Comparison of ENCODE assay signal across 8 cellular contexts in genomic region chr11:75388386-75389275, GRCh38. TPM values are rescaled to one million over a fixed set of nuclear protein-coding genes. Genes with fewer than 3 reads are reported as not detected.
DNase-seq lines count a peak whose midpoint lies in the region; ATAC-seq, FAIRE-seq and TF ChIP-seq lines count a peak whose summit lies in the region.

No MANE protein-coding gene starts in this region.

- no peaks in the 10 kb centered on the region for H3K9me1 ChIP-seq in endothelial cell of umbilical vein (replicated peaks; ENCODE audit: control insufficient read depth, extremely low read depth, insufficient read depth, low read length)

- H3K27ac ChIP-seq in DND-41 (ENCODE audit: low read length) (no peak overlapping the region), endothelial cell of umbilical vein (ENCODE audit: insufficient read depth, low read depth, low read length) (no peak overlapping the region), mucosa of rectum (ENCODE audit: low read depth in 2 of 2, low read length in 2 of 2) (peak overlapping the region; percentile 51 to 65)

- no peaks in the 10 kb centered on the region for H4K20me1 ChIP-seq in DND-41 (ENCODE audit: insufficient read depth, low read length)
- no peaks in the 10 kb centered on the region for H4K20me1 ChIP-seq in endothelial cell of umbilical vein (replicated peaks; ENCODE audit: control insufficient read depth, extremely low read depth, insufficient read depth, low read length)

- peaks cover 11% of the 10 kb centered on the region for H3K4me1 ChIP-seq in DND-41 (ENCODE audit: insufficient read depth, low read length)
- peaks cover 17% of the 10 kb centered on the region for H3K4me1 ChIP-seq in endothelial cell of umbilical vein (ENCODE audit: control insufficient read depth, extremely low read depth, insufficient read depth, low read length)
- H3K4me1 ChIP-seq in mucosa of rectum (ENCODE audit: control insufficient read depth in 2 of 2, insufficient read depth in 2 of 2, low read length in 2 of 2): peaks cover 15 to 22% of the 10 kb centered on the region in 2 donors

- no TSS peak for BruUV-seq in endothelial cell of umbilical vein (replicated peaks; lab: Mats Ljungman, UMichigan)

- H2AFZ ChIP-seq in DND-41 (ENCODE audit: low read depth, low read length): peak overlapping the region; percentile 23
- peak overlapping the region; percentile 37 for H2AFZ ChIP-seq in endothelial cell of umbilical vein (ENCODE audit: low read depth, low read length)

- H3K9me3 ChIP-seq in DND-41 (ENCODE audit: insufficient read depth, low read length, severe bottlenecking) (no peaks in the 10 kb centered on the region), endothelial cell of umbilical vein (replicated peaks; ENCODE audit: control insufficient read depth, insufficient read depth, low read length) (no peaks in the 10 kb centered on the region), mucosa of rectum (ENCODE audit: control insufficient read depth in 2 of 2, low read length in 2 of 2) (no peaks in the 10 kb centered on the region)

- no peak for TF ChIP-seq POLR2A in endothelial cell of umbilical vein (IDR thresholded peaks at IDR 0.05; ENCODE audit: low read depth, low read length)

- H3K36me3 ChIP-seq in DND-41 (ENCODE audit: insufficient read depth, low read length) (no peaks in the 10 kb centered on the region), endothelial cell of umbilical vein (ENCODE audit: control insufficient read depth in 2 of 2, extremely low read depth in 1 of 2, insufficient read depth in 2 of 2, low read length in 2 of 2) (no peaks in the 10 kb centered on the region), mucosa of rectum (ENCODE audit: control insufficient read depth in 2 of 2, insufficient read depth in 2 of 2, low read length in 2 of 2) (no peaks in the 10 kb centered on the region)

- H3K4me2 ChIP-seq in DND-41 (ENCODE audit: insufficient read depth, low read length) (peak overlapping the region; percentile 32; the same call in 1 of the 2 replicates), endothelial cell of umbilical vein (ENCODE audit: insufficient read depth, low read length) (no peak overlapping the region)

- H3K27me3 ChIP-seq in DND-41 (ENCODE audit: insufficient read depth, low read length, poor library complexity) (no peaks in the 10 kb centered on the region), endothelial cell of umbilical vein (ENCODE audit: control insufficient read depth in 2 of 2, insufficient read depth in 2 of 2, low read length in 2 of 2) (no peaks in the 10 kb centered on the region), mucosa of rectum (ENCODE audit: control insufficient read depth in 2 of 2, insufficient read depth in 2 of 2, low read length in 2 of 2) (no peaks in the 10 kb centered on the region)

- peak; percentile 95 for TF ChIP-seq CTCF in DND-41 (IDR thresholded peaks at IDR 0.05; ENCODE audit: borderline replicate concordance, extremely low read depth, low read length, poor library complexity, severe bottlenecking)
- peak; percentile 63 to 72 for TF ChIP-seq CTCF in endothelial cell of umbilical vein (IDR thresholded peaks at IDR 0.05; ENCODE audit: extremely low read depth in 1 of 2, insufficient read depth in 1 of 2, low read depth in 1 of 2, low read length in 2 of 2)

- dilution Hi-C loops in endothelial cell of umbilical vein (cut with MboI; ENCODE audit: extremely low pct_ligation_motif_present, low sequenced_read_pairs): no loop called here

- peak; percentile 82 for ATAC-seq in DND-41 (ENCODE audit: insufficient read depth, low read depth)
- no peak for ATAC-seq in GM19463 (IDR thresholded peaks at IDR 0.05; ENCODE audit: unreplicated experiment)

- no peak overlapping the region for H3K4me3 ChIP-seq in DND-41 (ENCODE audit: low read depth in 1 of 2, low read length in 2 of 2)
- no peak overlapping the region for H3K4me3 ChIP-seq in endothelial cell of umbilical vein (replicated peaks in 1 of 3; ENCODE audit: insufficient read depth in 1 of 3, low read depth in 1 of 3, low read length in 3 of 3)
- H3K4me3 ChIP-seq in mucosa of rectum (ENCODE audit: low read length in 2 of 2): peak overlapping the region in 1 of 2 donors; percentile 37

- CTCF ChIA-PET in endothelial cell of umbilical vein (lab: Charles Lee): interaction anchor here (0.8 to 10.6 kb wide), 29 partner anchors 10 to 414 kb away, joined by 3 to 166 read pairs (median 5); partner anchors contain the start of genes GDPD5 and RPS3

- no peaks in the 10 kb centered on the region for H3K79me2 ChIP-seq in DND-41 (ENCODE audit: insufficient read depth, low read length)
- H3K79me2 ChIP-seq in endothelial cell of umbilical vein (ENCODE audit: control insufficient read depth, insufficient read depth, low read length): no peaks in the 10 kb centered on the region

- intact Hi-C loops in endothelial cell of umbilical vein (cut with micrococcal nuclease): loop anchor here (1.0 to 5.0 kb wide), 4 partner anchors 39 to 144 kb away; no protein-coding TSS in a partner anchor

- H3K9ac ChIP-seq in DND-41 (ENCODE audit: low read depth, low read length): no peak overlapping the region
- no peak overlapping the region for H3K9ac ChIP-seq in endothelial cell of umbilical vein (replicated peaks; ENCODE audit: extremely low read depth, insufficient read depth, low read length)
- peak overlapping the region; percentile 13 to 24 for H3K9ac ChIP-seq in mucosa of rectum (ENCODE audit: low read depth in 1 of 2, low read length in 2 of 2)

- peak; percentile 95 for FAIRE-seq in endothelial cell of umbilical vein (lab: Jason Lieb, UNC)

- POLR2A ChIA-PET in endothelial cell of umbilical vein (lab: Charles Lee): no interaction called here

- peak; percentile 79 for DNase-seq in DND-41
- peak in 70 of 76 experiments; percentile 17 to 84 (median 58) for DNase-seq in HUDEP-2 (lab: John Stamatoyannopoulos, UW; ENCODE audit: unreplicated experiment in 76 of 76)
- DNase-seq in NOMO-1 treated with DMSO at 0.1 percent for 48 hours (lab: John Stamatoyannopoulos, UW; ENCODE audit: unreplicated experiment): peak; percentile 80
- peak; percentile 83 for DNase-seq in activated CD8-positive, alpha-beta memory T cell treated with anti-CD3 and anti-CD28 coated beads for 24 hours
- peak; percentile 92 for DNase-seq in endothelial cell of umbilical vein (ENCODE audit: low read depth, low spot score)
- DNase-seq in stimulated activated CD8-positive, alpha-beta memory T cell treated with anti-CD3 and anti-CD28 coated beads, Interleukin-7, amount 100 ng/mL, for 4 hours (ENCODE audit: low read depth in 2 of 2): peak; percentile 35 to 63

TF ChIP-seq in endothelial cell of umbilical vein, 7 proteins besides CTCF, POLR2A, EP300 and RAD21:
- peak; percentile 30 for TF ChIP-seq MAX (IDR thresholded peaks at IDR 0.05; ENCODE audit: insufficient read depth, insufficient read length)
- TF ChIP-seq GATA2 (IDR thresholded peaks at IDR 0.05; ENCODE audit: insufficient read depth, insufficient read length, low read depth, low read length): no peak

RNA-seq across cellular contexts. Expression of gene RPS3, which starts 10.7 kb away (rescaled TPM):
- 2,836 and 2,973 TPM in 2 replicates for total RNA-seq in endothelial cell of umbilical vein
- polyA plus RNA-seq in endothelial cell of umbilical vein: 3,219 and 3,734 TPM in 2 replicates
- polyA plus RNA-seq in endothelial cell of umbilical vein (2011; cell fraction: cytosol; rRNA removed): 3,159 and 3,916 TPM in 2 replicates
- 1,354 and 1,373 TPM in 2 replicates for polyA plus RNA-seq in endothelial cell of umbilical vein (2011; cell fraction: nucleus; rRNA removed)
- 4,332 and 4,658 TPM in 2 replicates for polyA plus RNA-seq in endothelial cell of umbilical vein (2012)
- polyA minus RNA-seq in endothelial cell of umbilical vein: 1,194 and 1,275 TPM in 2 replicates
- polyA minus RNA-seq in endothelial cell of umbilical vein (2011; cell fraction: cytosol; rRNA and poly(A)+ RNA removed): 1,153 TPM
- 141 and 185 TPM in 2 replicates for polyA minus RNA-seq in endothelial cell of umbilical vein (2011; cell fraction: nucleus; rRNA and poly(A)+ RNA removed)

RNA-seq across cellular contexts. Expression of gene ARRB1, which starts 37.2 kb away (rescaled TPM):
- 63.9 and 83.7 TPM in 2 replicates for total RNA-seq in endothelial cell of umbilical vein
- 76.6 and 92.6 TPM in 2 replicates for polyA plus RNA-seq in endothelial cell of umbilical vein
- polyA plus RNA-seq in endothelial cell of umbilical vein (2011; cell fraction: cytosol; rRNA removed): 95.5 and 102 TPM in 2 replicates
- polyA plus RNA-seq in endothelial cell of umbilical vein (2011; cell fraction: nucleus; rRNA removed): 93.4 and 108 TPM in 2 replicates
- 41.0 and 44.6 TPM in 2 replicates for polyA plus RNA-seq in endothelial cell of umbilical vein (2012)
- 284 and 350 TPM in 2 replicates for polyA minus RNA-seq in endothelial cell of umbilical vein
- polyA minus RNA-seq in endothelial cell of umbilical vein (2011; cell fraction: cytosol; rRNA and poly(A)+ RNA removed): 16.3 TPM
- polyA minus RNA-seq in endothelial cell of umbilical vein (2011; cell fraction: nucleus; rRNA and poly(A)+ RNA removed): 109 and 112 TPM in 2 replicates

RNA-seq across cellular contexts. Expression of gene KLHL35, which starts 44.4 kb away (rescaled TPM):
- total RNA-seq in endothelial cell of umbilical vein: 0.97 and 1.2 TPM in 2 replicates
- 2.3 and 2.7 TPM in 2 replicates for polyA plus RNA-seq in endothelial cell of umbilical vein
- 1.0 and 1.7 TPM in 2 replicates for polyA plus RNA-seq in endothelial cell of umbilical vein (2011; cell fraction: cytosol; rRNA removed)
- polyA plus RNA-seq in endothelial cell of umbilical vein (2011; cell fraction: nucleus; rRNA removed): 1.6 and 2.1 TPM in 2 replicates
- 0.52 and 1.1 TPM in 2 replicates for polyA plus RNA-seq in endothelial cell of umbilical vein (2012)
- polyA minus RNA-seq in endothelial cell of umbilical vein: 1.1 and 1.3 TPM in 2 replicates
- 9.7 TPM for polyA minus RNA-seq in endothelial cell of umbilical vein (2011; cell fraction: cytosol; rRNA and poly(A)+ RNA removed)
- polyA minus RNA-seq in endothelial cell of umbilical vein (2011; cell fraction: nucleus; rRNA and poly(A)+ RNA removed): 0.38 and 1.7 TPM in 2 replicates

Comparison
In these comparisons a context has a peak if more than half of its experiments do, and no peak if none do; other contexts are left out.
1. H3K27ac ChIP-seq: peak in mucosa of rectum (2 of 2); none in DND-41 (single experiment) and endothelial cell of umbilical vein (single experiment).
2. H3K9ac ChIP-seq: peak in mucosa of rectum (2 of 2); none in DND-41 (single experiment) and endothelial cell of umbilical vein (single experiment).
3. Peak in every context shown above with its lines, with median percentiles within 50 percentile points of each other: DNase-seq.